ENCODE assay signal across 1 cellular context in the genomic region with DNA sequence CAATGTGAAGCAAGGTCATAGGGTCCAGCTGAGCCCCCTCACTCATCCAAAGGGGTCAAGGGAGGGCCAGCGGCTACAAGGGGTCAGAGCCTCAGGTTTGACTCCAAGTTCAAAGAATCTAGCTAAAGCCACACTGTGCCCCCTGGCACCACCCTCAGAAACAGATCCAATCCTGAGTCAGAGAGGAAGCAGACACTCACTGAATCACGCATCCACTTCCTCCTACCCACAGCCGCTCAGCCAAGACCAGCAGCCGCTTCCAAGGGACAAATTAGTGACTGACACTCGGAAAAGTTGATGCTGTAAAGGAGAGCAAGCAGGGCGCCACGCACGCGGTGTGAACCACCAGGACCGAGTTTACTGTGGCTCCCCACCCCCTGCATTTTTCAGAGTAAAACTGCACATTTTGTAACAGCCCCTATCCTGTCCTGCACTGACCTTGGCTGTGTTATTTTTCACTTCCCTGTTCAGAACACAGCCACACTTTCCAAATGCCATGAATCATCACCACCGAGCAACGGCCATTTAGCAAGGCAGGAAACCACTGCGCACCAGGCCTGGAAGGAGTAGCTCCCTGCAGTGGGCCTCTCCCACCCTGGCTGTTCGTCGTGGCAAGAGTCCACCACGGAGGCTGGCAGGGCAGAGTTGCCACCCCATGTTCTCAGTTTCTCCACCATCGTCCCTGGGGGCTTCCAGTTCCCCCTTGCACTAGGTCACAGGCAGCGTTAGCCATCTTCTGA.
TF ChIP-seq lines count a peak whose summit lies in the region.

No MANE protein-coding gene starts in this region.

TF ChIP-seq in HepG2, 621 proteins besides CTCF, POLR2A, EP300 and RAD21 (continued from another document and continues in another):
- TF ChIP-seq, protein P1, sequence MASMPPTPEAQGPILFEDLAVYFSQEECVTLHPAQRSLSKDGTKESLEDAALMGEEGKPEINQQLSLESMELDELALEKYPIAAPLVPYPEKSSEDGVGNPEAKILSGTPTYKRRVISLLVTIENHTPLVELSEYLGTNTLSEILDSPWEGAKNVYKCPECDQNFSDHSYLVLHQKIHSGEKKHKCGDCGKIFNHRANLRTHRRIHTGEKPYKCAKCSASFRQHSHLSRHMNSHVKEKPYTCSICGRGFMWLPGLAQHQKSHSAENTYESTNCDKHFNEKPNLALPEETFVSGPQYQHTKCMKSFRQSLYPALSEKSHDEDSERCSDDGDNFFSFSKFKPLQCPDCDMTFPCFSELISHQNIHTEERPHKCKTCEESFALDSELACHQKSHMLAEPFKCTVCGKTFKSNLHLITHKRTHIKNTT (CRISPR knock-in tag; IDR thresholded peaks at IDR 0.05) = no peak
- TF ChIP-seq JUNB (CRISPR knock-in tag; IDR thresholded peaks at IDR 0.05; ENCODE audit: borderline replicate concordance) (peak; percentile 86; the same call in 1 of the 2 replicates), SP1 (IDR thresholded peaks at IDR 0.05) (no peak), SP1 (CRISPR knock-in tag; IDR thresholded peaks at IDR 0.05) (no peak), ZSCAN21 (CRISPR knock-in tag; IDR thresholded peaks at IDR 0.05; ENCODE audit: borderline replicate concordance) (no peak; the same call in 1 of the 2 replicates), U2AF2 (IDR thresholded peaks at IDR 0.05; ENCODE audit: low read depth, low read length) (no peak), KLF12 (CRISPR knock-in tag; IDR thresholded peaks at IDR 0.05; ENCODE audit: borderline replicate concordance) (no peak), ZFP90 (CRISPR knock-in tag; IDR thresholded peaks at IDR 0.05; ENCODE audit: borderline replicate concordance) (no peak; the same call in 1 of the 2 replicates), MEIS2 (CRISPR knock-in tag; IDR thresholded peaks at IDR 0.05) (peak; percentile 75), ZNF496 (CRISPR knock-in tag; IDR thresholded peaks at IDR 0.05; ENCODE audit: insufficient replicate concordance) (no peak), LCORL (IDR thresholded peaks at IDR 0.05) (no peak), LCORL (CRISPR knock-in tag; IDR thresholded peaks at IDR 0.05) (peak; percentile 88), STAT5B (CRISPR knock-in tag; IDR thresholded peaks at IDR 0.05) (no peak), ZSCAN31 (CRISPR knock-in tag; IDR thresholded peaks at IDR 0.05; ENCODE audit: low read depth) (peak; percentile 84), ZSCAN9 (CRISPR knock-in tag; IDR thresholded peaks at IDR 0.05; ENCODE audit: borderline replicate concordance) (peak; percentile 55; the same call in 1 of the 2 replicates), EED (CRISPR knock-in tag; IDR thresholded peaks at IDR 0.05) (no peak), ZNF780A (CRISPR knock-in tag; IDR thresholded peaks at IDR 0.05) (no peak), HDAC6 (IDR thresholded peaks at IDR 0.05; ENCODE audit: low read depth, low read length) (no peak), YEATS2 (CRISPR knock-in tag; IDR thresholded peaks at IDR 0.05; ENCODE audit: borderline replicate concordance) (no peak; the same call in 1 of the 2 replicates), ZSCAN22 (CRISPR knock-in tag; IDR thresholded peaks at IDR 0.05) (peak; percentile 82), TAF1 (CRISPR knock-in tag; IDR thresholded peaks at IDR 0.05) (peak; percentile 58), HNRNPL (IDR thresholded peaks at IDR 0.05; ENCODE audit: low read depth, low read length) (peak; percentile 72; the same call in 1 of the 2 replicates), ZNF652 (CRISPR knock-in tag; IDR thresholded peaks at IDR 0.05; ENCODE audit: borderline replicate concordance, low read depth) (0 out of 2 replicates have a peak, but pooled peaks have one; percentile 9), PCBP1 (IDR thresholded peaks at IDR 0.05; ENCODE audit: borderline replicate concordance, low read depth, low read length) (no peak), ZNF891 (CRISPR knock-in tag; IDR thresholded peaks at IDR 0.05) (peak; percentile 65; the same call in 1 of the 2 replicates), HMG20B (CRISPR knock-in tag; conservative IDR thresholded peaks at IDR 0.05) (no peak), ZNF468 (CRISPR knock-in tag; IDR thresholded peaks at IDR 0.05) (no peak), BCL6 (CRISPR knock-in tag; IDR thresholded peaks at IDR 0.05) (peak; percentile 61), GABPA (IDR thresholded peaks at IDR 0.05; ENCODE audit: low read depth, low read length) (no peak), GABPA (CRISPR knock-in tag; IDR thresholded peaks at IDR 0.05; ENCODE audit: low read depth) (no peak), TCF7 (IDR thresholded peaks at IDR 0.05; ENCODE audit: low read depth) (peak; percentile 63), MYC (CRISPR knock-in tag; IDR thresholded peaks at IDR 0.05; ENCODE audit: borderline replicate concordance) (peak; percentile 41; the same call in 1 of the 2 replicates), CBX5 (CRISPR knock-in tag; IDR thresholded peaks at IDR 0.05; ENCODE audit: borderline replicate concordance) (peak; percentile 14; the same call in 1 of the 2 replicates)
- TF ChIP-seq, protein P2, sequence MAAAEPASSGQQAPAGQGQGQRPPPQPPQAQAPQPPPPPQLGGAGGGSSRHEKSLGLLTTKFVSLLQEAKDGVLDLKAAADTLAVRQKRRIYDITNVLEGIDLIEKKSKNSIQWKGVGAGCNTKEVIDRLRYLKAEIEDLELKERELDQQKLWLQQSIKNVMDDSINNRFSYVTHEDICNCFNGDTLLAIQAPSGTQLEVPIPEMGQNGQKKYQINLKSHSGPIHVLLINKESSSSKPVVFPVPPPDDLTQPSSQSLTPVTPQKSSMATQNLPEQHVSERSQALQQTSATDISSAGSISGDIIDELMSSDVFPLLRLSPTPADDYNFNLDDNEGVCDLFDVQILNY (CRISPR knock-in tag; conservative IDR thresholded peaks at IDR 0.05) = no peak
- TF ChIP-seq, protein P3, sequence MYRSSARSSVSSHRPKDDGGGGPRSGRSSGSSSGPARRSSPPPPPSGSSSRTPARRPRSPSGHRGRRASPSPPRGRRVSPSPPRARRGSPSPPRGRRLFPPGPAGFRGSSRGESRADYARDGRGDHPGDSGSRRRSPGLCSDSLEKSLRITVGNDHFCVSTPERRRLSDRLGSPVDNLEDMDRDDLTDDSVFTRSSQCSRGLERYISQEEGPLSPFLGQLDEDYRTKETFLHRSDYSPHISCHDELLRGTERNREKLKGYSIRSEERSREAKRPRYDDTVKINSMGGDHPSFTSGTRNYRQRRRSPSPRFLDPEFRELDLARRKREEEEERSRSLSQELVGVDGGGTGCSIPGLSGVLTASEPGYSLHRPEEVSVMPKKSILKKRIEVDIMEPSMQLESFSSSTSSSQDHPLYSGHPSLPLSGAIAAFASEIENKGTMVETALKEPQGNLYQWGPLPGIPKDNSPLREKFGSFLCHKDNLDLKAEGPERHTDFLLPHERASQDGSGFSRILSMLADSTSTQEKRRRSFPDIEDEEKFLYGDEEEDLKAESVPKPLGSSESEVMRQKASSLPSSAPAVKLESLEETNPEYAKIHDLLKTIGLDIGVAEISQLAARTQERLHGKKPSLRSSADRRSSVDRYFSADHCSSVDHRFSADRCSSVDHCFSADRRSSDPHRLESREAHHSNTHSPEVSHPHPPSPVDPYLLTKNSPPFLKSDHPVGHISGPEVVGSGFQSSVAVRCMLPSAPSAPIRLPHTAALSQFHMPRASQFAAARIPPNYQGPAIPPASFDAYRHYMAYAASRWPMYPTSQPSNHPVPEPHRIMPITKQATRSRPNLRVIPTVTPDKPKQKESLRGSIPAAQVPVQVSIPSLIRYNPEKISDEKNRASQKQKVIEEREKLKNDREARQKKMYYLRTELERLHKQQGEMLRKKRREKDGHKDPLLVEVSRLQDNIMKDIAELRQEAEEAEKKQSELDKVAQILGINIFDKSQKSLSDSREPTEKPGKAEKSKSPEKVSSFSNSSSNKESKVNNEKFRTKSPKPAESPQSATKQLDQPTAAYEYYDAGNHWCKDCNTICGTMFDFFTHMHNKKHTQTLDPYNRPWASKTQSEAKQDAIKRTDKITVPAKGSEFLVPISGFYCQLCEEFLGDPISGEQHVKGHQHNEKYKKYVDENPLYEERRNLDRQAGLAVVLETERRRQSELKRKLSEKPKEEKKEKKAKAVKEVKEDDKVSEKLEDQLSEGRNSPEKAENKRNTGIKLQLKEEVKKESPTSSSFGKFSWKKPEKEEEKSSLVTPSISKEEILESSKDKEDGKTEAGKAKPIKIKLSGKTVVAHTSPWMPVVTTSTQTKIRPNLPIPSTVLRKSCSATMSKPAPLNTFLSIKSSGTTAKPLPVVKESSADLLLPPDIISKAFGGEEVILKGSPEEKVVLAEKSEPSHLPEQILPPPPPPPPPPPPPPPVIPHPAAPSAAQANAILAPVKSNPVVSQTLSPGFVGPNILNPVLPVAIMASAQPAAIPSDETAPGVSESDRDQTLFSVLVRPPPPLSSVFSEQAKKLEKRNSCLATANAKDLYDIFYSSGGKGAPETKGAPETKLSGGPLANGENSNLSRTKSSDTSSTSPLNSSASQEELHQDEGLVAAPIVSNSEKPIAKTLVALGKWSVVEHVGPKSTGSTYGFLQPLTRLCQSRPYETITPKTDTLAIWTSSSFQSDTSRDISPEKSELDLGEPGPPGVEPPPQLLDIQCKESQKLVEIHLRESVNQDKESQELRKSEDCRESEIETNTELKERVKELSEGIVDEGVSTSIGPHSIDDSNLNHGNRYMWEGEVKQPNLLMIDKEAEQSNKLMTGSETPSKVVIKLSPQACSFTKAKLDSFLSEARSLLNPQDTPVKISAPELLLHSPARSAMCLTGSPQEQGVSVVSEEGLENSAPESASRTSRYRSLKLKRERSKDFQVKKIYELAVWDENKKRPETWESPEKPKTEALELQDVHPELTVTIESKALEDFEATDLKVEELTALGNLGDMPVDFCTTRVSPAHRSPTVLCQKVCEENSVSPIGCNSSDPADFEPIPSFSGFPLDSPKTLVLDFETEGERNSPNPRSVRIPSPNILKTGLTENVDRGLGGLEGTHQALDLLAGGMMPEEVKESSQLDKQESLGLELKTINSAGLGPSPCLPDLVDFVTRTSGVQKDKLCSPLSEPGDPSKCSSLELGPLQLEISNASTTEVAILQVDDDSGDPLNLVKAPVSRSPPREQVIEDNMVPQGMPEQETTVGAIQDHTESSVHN (CRISPR knock-in tag; IDR thresholded peaks at IDR 0.05) = no peak
- TF ChIP-seq, protein P4, sequence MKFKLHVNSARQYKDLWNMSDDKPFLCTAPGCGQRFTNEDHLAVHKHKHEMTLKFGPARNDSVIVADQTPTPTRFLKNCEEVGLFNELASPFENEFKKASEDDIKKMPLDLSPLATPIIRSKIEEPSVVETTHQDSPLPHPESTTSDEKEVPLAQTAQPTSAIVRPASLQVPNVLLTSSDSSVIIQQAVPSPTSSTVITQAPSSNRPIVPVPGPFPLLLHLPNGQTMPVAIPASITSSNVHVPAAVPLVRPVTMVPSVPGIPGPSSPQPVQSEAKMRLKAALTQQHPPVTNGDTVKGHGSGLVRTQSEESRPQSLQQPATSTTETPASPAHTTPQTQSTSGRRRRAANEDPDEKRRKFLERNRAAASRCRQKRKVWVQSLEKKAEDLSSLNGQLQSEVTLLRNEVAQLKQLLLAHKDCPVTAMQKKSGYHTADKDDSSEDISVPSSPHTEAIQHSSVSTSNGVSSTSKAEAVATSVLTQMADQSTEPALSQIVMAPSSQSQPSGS (CRISPR knock-in tag; IDR thresholded peaks at IDR 0.05) = peak; percentile 47; the same call in 1 of the 2 replicates
- TF ChIP-seq, protein P5, sequence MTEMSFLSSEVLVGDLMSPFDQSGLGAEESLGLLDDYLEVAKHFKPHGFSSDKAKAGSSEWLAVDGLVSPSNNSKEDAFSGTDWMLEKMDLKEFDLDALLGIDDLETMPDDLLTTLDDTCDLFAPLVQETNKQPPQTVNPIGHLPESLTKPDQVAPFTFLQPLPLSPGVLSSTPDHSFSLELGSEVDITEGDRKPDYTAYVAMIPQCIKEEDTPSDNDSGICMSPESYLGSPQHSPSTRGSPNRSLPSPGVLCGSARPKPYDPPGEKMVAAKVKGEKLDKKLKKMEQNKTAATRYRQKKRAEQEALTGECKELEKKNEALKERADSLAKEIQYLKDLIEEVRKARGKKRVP (CRISPR knock-in tag; IDR thresholded peaks at IDR 0.05) = peak in 1 of 2 experiments; percentile 59; a peak in 2 of 4 replicates
- TF ChIP-seq, protein P6, sequence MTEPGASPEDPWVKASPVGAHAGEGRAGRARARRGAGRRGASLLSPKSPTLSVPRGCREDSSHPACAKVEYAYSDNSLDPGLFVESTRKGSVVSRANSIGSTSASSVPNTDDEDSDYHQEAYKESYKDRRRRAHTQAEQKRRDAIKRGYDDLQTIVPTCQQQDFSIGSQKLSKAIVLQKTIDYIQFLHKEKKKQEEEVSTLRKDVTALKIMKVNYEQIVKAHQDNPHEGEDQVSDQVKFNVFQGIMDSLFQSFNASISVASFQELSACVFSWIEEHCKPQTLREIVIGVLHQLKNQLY (CRISPR knock-in tag; IDR thresholded peaks at IDR 0.05) = peak; percentile 63
- TF ChIP-seq, protein P7, sequence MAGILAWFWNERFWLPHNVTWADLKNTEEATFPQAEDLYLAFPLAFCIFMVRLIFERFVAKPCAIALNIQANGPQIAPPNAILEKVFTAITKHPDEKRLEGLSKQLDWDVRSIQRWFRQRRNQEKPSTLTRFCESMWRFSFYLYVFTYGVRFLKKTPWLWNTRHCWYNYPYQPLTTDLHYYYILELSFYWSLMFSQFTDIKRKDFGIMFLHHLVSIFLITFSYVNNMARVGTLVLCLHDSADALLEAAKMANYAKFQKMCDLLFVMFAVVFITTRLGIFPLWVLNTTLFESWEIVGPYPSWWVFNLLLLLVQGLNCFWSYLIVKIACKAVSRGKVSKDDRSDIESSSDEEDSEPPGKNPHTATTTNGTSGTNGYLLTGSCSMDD (CRISPR knock-in tag; IDR thresholded peaks at IDR 0.05) = no peak
- TF ChIP-seq, protein P8, sequence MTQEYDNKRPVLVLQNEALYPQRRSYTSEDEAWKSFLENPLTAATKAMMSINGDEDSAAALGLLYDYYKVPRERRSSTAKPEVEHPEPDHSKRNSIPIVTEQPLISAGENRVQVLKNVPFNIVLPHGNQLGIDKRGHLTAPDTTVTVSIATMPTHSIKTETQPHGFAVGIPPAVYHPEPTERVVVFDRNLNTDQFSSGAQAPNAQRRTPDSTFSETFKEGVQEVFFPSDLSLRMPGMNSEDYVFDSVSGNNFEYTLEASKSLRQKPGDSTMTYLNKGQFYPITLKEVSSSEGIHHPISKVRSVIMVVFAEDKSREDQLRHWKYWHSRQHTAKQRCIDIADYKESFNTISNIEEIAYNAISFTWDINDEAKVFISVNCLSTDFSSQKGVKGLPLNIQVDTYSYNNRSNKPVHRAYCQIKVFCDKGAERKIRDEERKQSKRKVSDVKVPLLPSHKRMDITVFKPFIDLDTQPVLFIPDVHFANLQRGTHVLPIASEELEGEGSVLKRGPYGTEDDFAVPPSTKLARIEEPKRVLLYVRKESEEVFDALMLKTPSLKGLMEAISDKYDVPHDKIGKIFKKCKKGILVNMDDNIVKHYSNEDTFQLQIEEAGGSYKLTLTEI (CRISPR knock-in tag; conservative IDR thresholded peaks at IDR 0.05) = no peak
